24 cellular contexts compared by ENCODE assay signal in genomic region chr13:54563286-54563685, GRCh38.
"Had no signal": no experiment of that assay in that cellular context is flagged by ENCODE, and none has a peak within 500 bp of the region (broad histone marks: within the 10 kb centered on the region; RNA-seq: fewer than 3 reads in every experiment).

No MANE protein-coding gene starts in this region.

- H3K27ac ChIP-seq: gastrocnemius medialis, neural progenitor cell, prostate gland, right atrium auricular region, sigmoid colon, testis, tibial artery had no signal

- ATAC-seq: effector memory CD8-positive, alpha-beta T cell; gastrocnemius medialis; left lobe of liver; mucosa of descending colon; natural killer cell treated with Interleukin-12 subunit alpha and Interleukin-12 subunit beta and Interleukin-15 and Interleukin-18, amount 100 ng/mL, for 72 hours; stimulated activated effector memory CD8-positive, alpha-beta T cell treated with anti-CD3 and anti-CD28 coated beads, Interleukin-12 subunit alpha, Interleukin-12 subunit beta, amount 100 ng/mL, for 72 hours had no signal

- DNase-seq: cortex of kidney; effector memory CD8-positive, alpha-beta T cell; gastrocnemius medialis; head of caudate nucleus; kidney; mesenchymal stem cell; mucosa of descending colon; naive B cell; sigmoid colon; stimulated activated CD4-positive, alpha-beta T cell treated with anti-CD3 and anti-CD28 coated beads, Interleukin-2, amount 100 ng/mL, for 24 hours; stimulated activated CD4-positive, alpha-beta T cell treated with anti-CD3 and anti-CD28 coated beads, Interleukin-4, amount 100 ng/mL, for 24 hours; stimulated activated naive CD4-positive, alpha-beta T cell treated with Interleukin-2 at 50 U/mL for 16 hours; substantia nigra; testis; tibial artery had no signal

- H3K36me3 ChIP-seq: gastrocnemius medialis, neural progenitor cell, prostate gland, right atrium auricular region, sigmoid colon, tibial artery had no signal

- H3K9me3 Mint-ChIP-seq: mesothelial cell of epicardium, neural progenitor cell, type B pancreatic cell had no signal

- H3K4me1 ChIP-seq: gastrocnemius medialis, neural progenitor cell, prostate gland, right atrium auricular region, sigmoid colon, testis, tibial artery had no signal

- H3K4me3 Mint-ChIP-seq: effector memory CD8-positive, alpha-beta T cell; mesothelial cell of epicardium; naive B cell; natural killer cell treated with Interleukin-12 subunit alpha and Interleukin-12 subunit beta and Interleukin-15 and Interleukin-18, amount 100 ng/mL, for 72 hours; neural progenitor cell; stimulated activated effector memory CD8-positive, alpha-beta T cell treated with anti-CD3 and anti-CD28 coated beads, Interleukin-12 subunit alpha, Interleukin-12 subunit beta, amount 100 ng/mL, for 72 hours; type B pancreatic cell had no signal

- H3K4me1 Mint-ChIP-seq: mesothelial cell of epicardium; naive B cell; neural progenitor cell; stimulated activated effector memory CD8-positive, alpha-beta T cell treated with anti-CD3 and anti-CD28 coated beads, Interleukin-12 subunit alpha, Interleukin-12 subunit beta, amount 100 ng/mL, for 72 hours had no signal

- H3K27me3 Mint-ChIP-seq: effector memory CD8-positive, alpha-beta T cell; naive B cell; natural killer cell treated with Interleukin-12 subunit alpha and Interleukin-12 subunit beta and Interleukin-15 and Interleukin-18, amount 100 ng/mL, for 72 hours; type B pancreatic cell had no signal

- H3K9ac ChIP-seq: neural progenitor cell had no signal

- H2AFZ ChIP-seq: neural progenitor cell had no signal

- H3K9me3 ChIP-seq: gastrocnemius medialis, prostate gland, right atrium auricular region, sigmoid colon, testis, tibial artery had no signal

- H3K27ac Mint-ChIP-seq: effector memory CD8-positive, alpha-beta T cell; mesothelial cell of epicardium; naive B cell; natural killer cell treated with Interleukin-12 subunit alpha and Interleukin-12 subunit beta and Interleukin-15 and Interleukin-18, amount 100 ng/mL, for 72 hours; neural progenitor cell; stimulated activated effector memory CD8-positive, alpha-beta T cell treated with anti-CD3 and anti-CD28 coated beads, Interleukin-12 subunit alpha, Interleukin-12 subunit beta, amount 100 ng/mL, for 72 hours; type B pancreatic cell had no signal

- H3K36me3 Mint-ChIP-seq: mesothelial cell of epicardium; naive B cell; neural progenitor cell; stimulated activated effector memory CD8-positive, alpha-beta T cell treated with anti-CD3 and anti-CD28 coated beads, Interleukin-12 subunit alpha, Interleukin-12 subunit beta, amount 100 ng/mL, for 72 hours; type B pancreatic cell had no signal

- H3K4me2 ChIP-seq: neural progenitor cell had no signal

- H3K27me3 ChIP-seq: gastrocnemius medialis, neural progenitor cell, right atrium auricular region, sigmoid colon, testis, tibial artery had no signal

- H3K4me3 ChIP-seq: gastrocnemius medialis, lung, mucosa of descending colon, neural progenitor cell, prostate gland, right atrium auricular region, sigmoid colon, testis, tibial artery had no signal
